9 cellular contexts compared by ENCODE assay signal in the genomic region with DNA sequence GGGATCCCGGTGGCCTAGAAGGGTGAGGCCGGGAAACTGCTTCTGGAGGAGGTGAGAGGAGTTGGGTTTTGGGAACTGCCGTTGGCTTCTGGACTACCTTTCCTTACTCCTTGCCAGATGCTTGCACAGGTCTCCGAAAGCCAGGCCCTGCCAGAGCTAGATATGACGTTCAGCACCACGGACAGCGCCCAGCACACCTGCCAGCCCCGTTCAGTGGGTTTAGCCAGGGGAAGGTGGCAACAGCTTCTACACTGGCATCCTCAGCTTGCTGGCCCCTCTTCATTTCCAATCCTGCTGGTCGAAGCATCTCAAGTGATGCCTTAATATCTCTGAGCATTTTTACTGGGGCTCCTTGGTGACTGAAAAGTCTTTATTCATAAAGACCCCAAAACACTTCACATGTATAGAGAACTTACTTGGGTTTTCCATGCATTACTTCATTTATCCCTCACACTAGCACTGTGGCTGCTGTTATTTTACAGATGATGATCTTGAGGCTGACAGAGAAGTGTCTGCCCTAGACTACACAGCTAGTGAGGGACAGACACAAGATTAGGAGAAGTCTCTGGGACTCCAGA. TPM values are rescaled to one million over a fixed set of nuclear protein-coding genes. Genes with fewer than 3 reads are reported as not detected.
DNase-seq lines count a peak whose midpoint lies in the region; ATAC-seq and TF ChIP-seq lines count a peak whose summit lies in the region.
"Had no signal": no experiment of that assay in that cellular context is flagged by ENCODE, and none has a peak within 500 bp of the region (broad histone marks: within the 10 kb centered on the region; RNA-seq: fewer than 3 reads in every experiment).

No MANE protein-coding gene starts in this region.

- WGBS in prostate gland = 14% methylated on average over 9 of the region's 9 CpGs

- TF ChIP-seq POLR2A in prostate gland (IDR thresholded peaks at IDR 0.05) = no peak

- TF ChIP-seq CTCF in prostate gland (IDR thresholded peaks at IDR 0.05) = no peak

- no peak overlapping the region for H3K4me3 ChIP-seq in prostate gland

- ATAC-seq in HG03457 (IDR thresholded peaks at IDR 0.05; ENCODE audit: unreplicated experiment) (no peak), GM19328 (IDR thresholded peaks at IDR 0.05; ENCODE audit: unreplicated experiment) (no peak)

- H3K4me1 ChIP-seq in prostate gland (replicated peaks) = no peaks in the 10 kb centered on the region

- H3K9me3 ChIP-seq in prostate gland = no peaks in the 10 kb centered on the region

- intact Hi-C loops in prostate gland (cut with DNase I) = no loop called here

- no peaks in the 10 kb centered on the region for H3K36me3 ChIP-seq in prostate gland

- DNase-seq in DMS53 (lab: John Stamatoyannopoulos, UW) = peak; percentile 42
- DNase-seq in DMS53 treated with DMSO at 0.1 percent for 48 hours (lab: John Stamatoyannopoulos, UW; ENCODE audit: unreplicated experiment) = no peak
- DNase-seq in activated CD4-positive, alpha-beta T cell treated with anti-CD3 and anti-CD28 coated beads for 4 hours = peak; percentile 44 to 52
- peak; percentile 7 for DNase-seq in effector CD8-positive, alpha-beta T cell (lab: John Stamatoyannopoulos, UW)
- DNase-seq in prostate gland (ENCODE audit: low spot score) = peak; percentile 46
- DNase-seq in NCI-H2107 treated with DMSO at 0.1 percent for 48 hours (lab: John Stamatoyannopoulos, UW; ENCODE audit: unreplicated experiment) = no peak

- no peak overlapping the region for H3K27ac ChIP-seq in prostate gland

- H3K27me3 ChIP-seq in prostate gland (replicated peaks; ENCODE audit: insufficient read depth) = no peaks in the 10 kb centered on the region

RNA-seq across cellular contexts. Expression of gene HCN4, which starts 21.9 kb away (rescaled TPM):
- 1 to 10 TPM in 1 of 2 donors, under 1 TPM in 1; 0.18 to 6.0 TPM for total RNA-seq in prostate gland
- total RNA-seq: T-helper 2 cell treated with Interferon-gamma antibody and Interleukin-4, amounts not matched to agents 100 ng/mL and 5 ng/mL, for 36 hours had no signal

Comparison
In these comparisons a context has a peak if more than half of its experiments do, and no peak if none do; other contexts are left out.
1. DNase-seq: peak in DMS53 (single experiment), activated CD4-positive, alpha-beta T cell treated with anti-CD3 and anti-CD28 coated beads for 4 hours (2 of 2), effector CD8-positive, alpha-beta T cell (single experiment) and prostate gland (single experiment); none in DMS53 treated with DMSO at 0.1 percent for 48 hours (single experiment) and NCI-H2107 treated with DMSO at 0.1 percent for 48 hours (single experiment).